Comparison of ENCODE assay signal across 1 cellular context in genomic region chr12:89225808-89226368, GRCh38.
TF ChIP-seq lines count a peak whose summit lies in the region.

No MANE protein-coding gene starts in this region.

TF ChIP-seq in HEK293, 187 proteins besides CTCF, POLR2A, EP300 and RAD21 (continued from another document):
- peak; percentile 30; the same call in 1 of the 2 replicates for TF ChIP-seq PRDM1 (tag by site-specific recombination; IDR thresholded peaks at IDR 0.05)
